In genomic region chr5:172874647-172875371, GRCh38 we compare ENCODE assay signal across 22 cellular contexts. TPM values are rescaled to one million over a fixed set of nuclear protein-coding genes. Genes with fewer than 3 reads are reported as not detected.
DNase-seq lines count a peak whose midpoint lies in the region; ATAC-seq, FAIRE-seq and TF ChIP-seq lines count a peak whose summit lies in the region.
"Had no signal": no experiment of that assay in that cellular context is flagged by ENCODE, and none has a peak within 500 bp of the region (broad histone marks: within the 10 kb centered on the region; RNA-seq: fewer than 3 reads in every experiment).

No MANE protein-coding gene starts in this region.

- H3K9ac ChIP-seq in HepG2 (ENCODE audit: insufficient read depth, low read depth, low read length), result no peak overlapping the region

- H3K36me3 ChIP-seq in HepG2 (replicated peaks in 1 of 2; ENCODE audit: control insufficient read depth in 1 of 2, insufficient read depth in 2 of 2, low read length in 2 of 2) (peaks cover 4 to 27% of the 10 kb centered on the region in 2 experiments; a peak in 3 of 5 replicates), right lobe of liver (no peaks in the 10 kb centered on the region), esophagus squamous epithelium (no peaks in the 10 kb centered on the region)

- WGBS in HepG2 (ENCODE audit: low lambda C conversion rate), result 99% methylated on average over 7 of the region's 7 CpGs
- 90% methylated on average over 7 of the region's 7 CpGs for WGBS in right lobe of liver (ENCODE audit: insufficient coverage, low coverage, low lambda C conversion rate, missing lambda C conversion rate)
- WGBS in esophagus squamous epithelium, 2 donors, result 91 to 97% methylated on average over 7 of the region's 7 CpGs

- BruUV-seq in HepG2 (replicated peaks; lab: Mats Ljungman, UMichigan), result no TSS peak

- TF ChIP-seq RAD21 in HepG2 (CRISPR knock-in tag; IDR thresholded peaks at IDR 0.05), result no peak

- H3K79me2 ChIP-seq in HepG2 (ENCODE audit: insufficient read depth, low read length), result peaks cover 66% of the 10 kb centered on the region

- no peak overlapping the region for H3K4me3 Mint-ChIP-seq in osteocyte (ENCODE audit: unreplicated experiment)
- H3K4me3 Mint-ChIP-seq in WTC11, result no peak overlapping the region
- H3K4me3 Mint-ChIP-seq: activated naive CD8-positive, alpha-beta T cell treated with anti-CD3 and anti-CD28 coated beads, Interleukin-2, amount 10 ng/mL, durations not matched to agents 7 days and 5 days; activated T-helper 1 cell treated with anti-CD3 and anti-CD28 coated beads, Interleukin-12 subunit alpha, Interleukin-12 subunit beta, Interleukin-2, Interleukin-4 antibody, amounts not matched to agents 30 ng/mL and 10 ng/mL and 1 ng/mL, durations not matched to agents 14 hours and 24 hours and 36 hours; naive thymus-derived CD4-positive, alpha-beta T cell; T-helper 1 cell treated with Interleukin-12 subunit alpha and Interleukin-12 subunit beta and Interleukin-4 antibody, amounts not matched to agents 30 μg/mL and 1 μg/mL, for 36 hours had no signal

- no peak overlapping the region for H2AFZ ChIP-seq in HepG2 (ENCODE audit: low read length)

- TF ChIP-seq POLR2A in HepG2 (IDR thresholded peaks at IDR 0.05; ENCODE audit: insufficient read depth in 1 of 2, low read depth in 2 of 2, low read length in 2 of 2) (no peak), right lobe of liver (IDR thresholded peaks at IDR 0.05) (no peak), esophagus squamous epithelium (IDR thresholded peaks at IDR 0.05) (no peak)

- H3K4me1 ChIP-seq in HepG2 (ENCODE audit: insufficient read depth, low read length) (peaks cover 40% of the 10 kb centered on the region), right lobe of liver (peaks cover 0 to 29% (median 19%) of the 10 kb centered on the region in 4 donors), esophagus squamous epithelium (peaks cover 37 to 73% (median 48%) of the 10 kb centered on the region in 3 donors)

- ATAC-seq in HepG2, result no peak
- ATAC-seq in right lobe of liver, result no peak
- no peak for ATAC-seq in WTC11
- ATAC-seq: naive thymus-derived CD4-positive, alpha-beta T cell had no signal

- H3K9me3 Mint-ChIP-seq in osteocyte (ENCODE audit: unreplicated experiment), result no peaks in the 10 kb centered on the region
- H3K9me3 Mint-ChIP-seq in WTC11, result no peaks in the 10 kb centered on the region
- H3K9me3 Mint-ChIP-seq: activated naive CD8-positive, alpha-beta T cell treated with anti-CD3 and anti-CD28 coated beads, Interleukin-2, amount 10 ng/mL, durations not matched to agents 7 days and 5 days; activated T-helper 1 cell treated with anti-CD3 and anti-CD28 coated beads, Interleukin-12 subunit alpha, Interleukin-12 subunit beta, Interleukin-2, Interleukin-4 antibody, amounts not matched to agents 30 ng/mL and 10 ng/mL and 1 ng/mL, durations not matched to agents 14 hours and 24 hours and 36 hours; naive thymus-derived CD4-positive, alpha-beta T cell; T-helper 1 cell treated with Interleukin-12 subunit alpha and Interleukin-12 subunit beta and Interleukin-4 antibody, amounts not matched to agents 30 μg/mL and 1 μg/mL, for 36 hours had no signal

- no peak for TF ChIP-seq CTCF in HepG2 (CRISPR knock-in tag; IDR thresholded peaks at IDR 0.05)
- no peak for TF ChIP-seq CTCF in right lobe of liver (IDR thresholded peaks at IDR 0.05)
- no peak for TF ChIP-seq CTCF in esophagus squamous epithelium (IDR thresholded peaks at IDR 0.05)
- TF ChIP-seq CTCF in osteocyte (IDR thresholded peaks at IDR 0.05), result no peak
- TF ChIP-seq CTCF in WTC11 (IDR thresholded peaks at IDR 0.05), result no peak

- no peaks in the 10 kb centered on the region for H3K9me3 ChIP-seq in HepG2 (ENCODE audit: low read length)
- H3K9me3 ChIP-seq in right lobe of liver, result no peaks in the 10 kb centered on the region
- H3K9me3 ChIP-seq in esophagus squamous epithelium, result no peaks in the 10 kb centered on the region

- no peak for TF ChIP-seq EP300 in HepG2 (IDR thresholded peaks at IDR 0.05; ENCODE audit: low read depth in 2 of 2, low read length in 2 of 2)
- no peak for TF ChIP-seq EP300 in HepG2 (CRISPR knock-in tag; IDR thresholded peaks at IDR 0.05; ENCODE audit: borderline replicate concordance)

- no peak for DNase-seq in HepG2 (ENCODE audit: low spot score)
- no peak for DNase-seq in right lobe of liver
- DNase-seq in esophagus squamous epithelium (lab: John Stamatoyannopoulos, UW), result no peak
- no peak for DNase-seq in osteocyte (ENCODE audit: extremely low spot score, unreplicated experiment)
- no peak for DNase-seq in NCI-H1694 treated with DMSO at 0.1 percent for 48 hours (lab: John Stamatoyannopoulos, UW)
- no peak for DNase-seq in NCI-H1092 (lab: John Stamatoyannopoulos, UW)
- DNase-seq in SKM-1 (lab: John Stamatoyannopoulos, UW; ENCODE audit: unreplicated experiment), result no peak
- DNase-seq in WTC11 (ENCODE audit: low spot score), result no peak
- DNase-seq: activated CD4-positive, CD25-positive, alpha-beta regulatory T cell; activated naive CD8-positive, alpha-beta T cell treated with anti-CD3 and anti-CD28 coated beads, Interleukin-2, amount 10 ng/mL, durations not matched to agents 7 days and 5 days; caudate nucleus; Karpas-422; naive thymus-derived CD4-positive, alpha-beta T cell; NK-92 treated with Interleukin-12 subunit alpha and Interleukin-12 subunit beta, amount 100 ng/mL, for 24 hours; RPMI8226; stimulated activated CD4-positive, alpha-beta T cell treated with anti-CD3 and anti-CD28 coated beads, Interleukin-15, amount 100 ng/mL, for 24 hours; stimulated activated naive CD4-positive, alpha-beta T cell treated with Interleukin-2 at 50 U/mL for 16 hours had no signal

- H3K27ac Mint-ChIP-seq in osteocyte (ENCODE audit: unreplicated experiment) (peak overlapping the region; percentile 77), WTC11 (no peak overlapping the region)
- H3K27ac Mint-ChIP-seq: activated naive CD8-positive, alpha-beta T cell treated with anti-CD3 and anti-CD28 coated beads, Interleukin-2, amount 10 ng/mL, durations not matched to agents 7 days and 5 days; activated T-helper 1 cell treated with anti-CD3 and anti-CD28 coated beads, Interleukin-12 subunit alpha, Interleukin-12 subunit beta, Interleukin-2, Interleukin-4 antibody, amounts not matched to agents 30 ng/mL and 10 ng/mL and 1 ng/mL, durations not matched to agents 14 hours and 24 hours and 36 hours; naive thymus-derived CD4-positive, alpha-beta T cell; progenitor cell of endocrine pancreas; T-helper 1 cell treated with Interleukin-12 subunit alpha and Interleukin-12 subunit beta and Interleukin-4 antibody, amounts not matched to agents 30 μg/mL and 1 μg/mL, for 36 hours had no signal

- H3K27me3 Mint-ChIP-seq in osteocyte (ENCODE audit: unreplicated experiment), result no peaks in the 10 kb centered on the region
- H3K27me3 Mint-ChIP-seq in WTC11 (ENCODE audit: low read depth), result no peaks in the 10 kb centered on the region
- H3K27me3 Mint-ChIP-seq: activated naive CD8-positive, alpha-beta T cell treated with anti-CD3 and anti-CD28 coated beads, Interleukin-2, amount 10 ng/mL, durations not matched to agents 7 days and 5 days; naive thymus-derived CD4-positive, alpha-beta T cell; progenitor cell of endocrine pancreas had no signal

- H3K27me3 ChIP-seq in HepG2 (ENCODE audit: control insufficient read depth in 1 of 2, insufficient read depth in 2 of 2, low read length in 2 of 2) (no peaks in the 10 kb centered on the region), right lobe of liver (no peaks in the 10 kb centered on the region), esophagus squamous epithelium (no peaks in the 10 kb centered on the region)

- in situ Hi-C loops in HepG2 (cut with HindIII; ENCODE audit: extremely low pct_ligation_motif_present, low pct_unique_long_range_greater_than_20kb), result no loop called here

- H3K4me1 Mint-ChIP-seq in osteocyte (ENCODE audit: unreplicated experiment) (peaks cover 42% of the 10 kb centered on the region), WTC11 (peaks cover 19% of the 10 kb centered on the region)

- H3K27ac ChIP-seq in HepG2 (ENCODE audit: extremely low read length, insufficient read depth, low read length) (no peak overlapping the region), right lobe of liver (no peak overlapping the region), esophagus squamous epithelium (peak overlapping the region in 3 of 4 donors; percentile 91 to 94 (median 93))

- intact Hi-C loops in HepG2 (cut with micrococcal nuclease; ENCODE audit: unreplicated experiment) (no loop called here), right lobe of liver (cut with DNase I) (no loop called here), esophagus squamous epithelium (cut with DNase I) (no loop called here)

- no peak overlapping the region for H3K4me3 ChIP-seq in HepG2 (replicated peaks in 1 of 3; ENCODE audit: insufficient read depth in 1 of 3, low read depth in 2 of 3, low read length in 3 of 3)
- no peak overlapping the region for H3K4me3 ChIP-seq in right lobe of liver
- no peak overlapping the region for H3K4me3 ChIP-seq in esophagus squamous epithelium

- CTCF ChIA-PET in HepG2 (lab: Yijun Ruan, JAX; ENCODE audit: low intra/inter-chr PET ratio, low total read pairs) (no interaction called here), WTC11 (lab: Charles Lee) (interaction anchor here (1.0 to 1.2 kb wide), 2 partner anchors 58 to 102 kb away, joined by 3 read pairs; no protein-coding TSS in a partner anchor)

- no peak overlapping the region for H3K4me2 ChIP-seq in HepG2 (ENCODE audit: low read depth, low read length)

- no peaks in the 10 kb centered on the region for H3K36me3 Mint-ChIP-seq in osteocyte (ENCODE audit: unreplicated experiment)
- H3K36me3 Mint-ChIP-seq in WTC11, result no peaks in the 10 kb centered on the region

- H4K20me1 ChIP-seq in HepG2 (ENCODE audit: insufficient read depth, low read length), result no peaks in the 10 kb centered on the region

- no peak for FAIRE-seq in HepG2 (lab: Jason Lieb, UNC)
- FAIRE-seq: H54, urothelium cell line had no signal

- POLR2A ChIA-PET in HepG2 (lab: Yijun Ruan, JAX), result interaction anchor here (1.2 kb wide), 1 partner anchor 103 kb away, joined by 3 read pairs; no protein-coding TSS in a partner anchor
- POLR2A ChIA-PET in WTC11 (lab: Charles Lee), result no interaction called here

RNA-seq across cellular contexts. Expression of gene ERGIC1, which starts 40.8 kb away (rescaled TPM):
- total RNA-seq in HepG2 (2016; rRNA removed; fragmentation: Illumina TruSeq; extraction: Trizol), result 56.6 and 78.5 TPM in 2 replicates
- total RNA-seq in HepG2 (2016; cell fraction: cytosol; rRNA removed; fragmentation: Illumina TruSeq; extraction: Trizol; ENCODE audit: low read depth), result 56.7 and 59.9 TPM in 2 replicates
- total RNA-seq in HepG2 (2016; cell fraction: insoluble cytoplasmic fraction; rRNA removed; fragmentation: Illumina TruSeq; extraction: Trizol), result 51.2 and 75.8 TPM in 2 replicates
- 144 and 156 TPM in 2 replicates for total RNA-seq in HepG2 (2016; cell fraction: membrane; rRNA removed; fragmentation: Illumina TruSeq; extraction: Trizol)
- total RNA-seq in HepG2 (2016; cell fraction: nucleus; rRNA removed; fragmentation: Illumina TruSeq; extraction: Trizol), result 57.0 and 67.0 TPM in 2 replicates
- 184 and 205 TPM in 2 replicates for polyA plus RNA-seq in HepG2 (2011; rRNA removed)
- 216 and 224 TPM in 2 replicates for polyA plus RNA-seq in HepG2 (2011; cell fraction: cytosol; rRNA removed)
- 121 and 137 TPM in 2 replicates for polyA plus RNA-seq in HepG2 (2011; cell fraction: nucleus; rRNA removed)
- polyA plus RNA-seq in HepG2 (2012), result 145 and 175 TPM in 2 replicates
- 87.6 and 105 TPM in 2 replicates for polyA plus RNA-seq in HepG2 (2016; cell fraction: cytosol; fragmentation: Illumina TruSeq; extraction: Trizol; ENCODE audit: low read depth)
- 71.8 and 81.7 TPM in 2 replicates for polyA plus RNA-seq in HepG2 (2016; cell fraction: insoluble cytoplasmic fraction; fragmentation: Illumina TruSeq; extraction: Trizol; ENCODE audit: low read depth)
- 183 and 185 TPM in 2 replicates for polyA plus RNA-seq in HepG2 (2016; cell fraction: membrane; fragmentation: Illumina TruSeq; extraction: Trizol; ENCODE audit: low read depth)
- 94.6 and 95.4 TPM in 2 replicates for polyA plus RNA-seq in HepG2 (2016; cell fraction: nucleus; fragmentation: Illumina TruSeq; extraction: Trizol; ENCODE audit: insufficient read depth, low read depth)
- 179 and 302 TPM in 2 replicates for polyA minus RNA-seq in HepG2 (2011; rRNA and poly(A)+ RNA removed; ENCODE audit: low replicate concordance)
- polyA minus RNA-seq in HepG2 (2011; cell fraction: cytosol; rRNA and poly(A)+ RNA removed), result 60.3 and 74.0 TPM in 2 replicates
- polyA minus RNA-seq in HepG2 (2011; cell fraction: nucleus; rRNA and poly(A)+ RNA removed), result 85.1 and 89.6 TPM in 2 replicates
- total RNA-seq in right lobe of liver, result 100 to 1,000 TPM; 103 to 264 (median 154) TPM
- 10 to 100 TPM; 50.9 to 83.0 (median 65.5) TPM for total RNA-seq in esophagus squamous epithelium
- 174 and 175 TPM in 2 replicates for total RNA-seq in osteocyte
- 89.8 to 101 TPM (median 97.1 TPM) in 3 replicates for total RNA-seq in WTC11 (2021)

Comparison
In these comparisons a context has a peak if more than half of its experiments do, and no peak if none do; other contexts are left out.
1. H3K27ac ChIP-seq: peak in esophagus squamous epithelium (3 of 4); none in HepG2 (single experiment) and right lobe of liver (0 of 3).